Comparison of ENCODE assay signal across 20 cellular contexts in the genomic region with DNA sequence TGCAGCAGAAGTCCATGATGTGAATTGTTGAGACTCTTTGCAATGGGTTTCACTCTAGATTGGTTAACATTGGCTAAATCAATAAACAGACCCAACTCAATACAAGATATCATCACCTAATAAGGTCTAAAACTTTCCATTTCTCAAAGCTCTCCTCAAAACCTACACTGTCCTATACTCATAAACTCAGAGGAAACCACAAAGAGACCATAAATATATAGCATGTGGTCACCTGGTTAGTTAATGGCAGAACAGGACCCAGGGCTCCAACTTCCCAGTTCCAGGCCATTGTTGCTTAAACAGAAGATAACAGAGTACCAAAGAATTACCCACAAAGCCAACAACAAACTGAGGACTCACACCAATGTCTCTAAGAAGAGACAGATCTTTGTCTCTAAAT. TPM values are rescaled to one million over a fixed set of nuclear protein-coding genes. Genes with fewer than 3 reads are reported as not detected.
A peak's percentile ranks its signal among the peaks of the same experiment; 100 is the strongest.
DNase-seq lines count a peak whose midpoint lies in the region; ATAC-seq and TF ChIP-seq lines count a peak whose summit lies in the region.
"Had no signal": no experiment of that assay in that cellular context is flagged by ENCODE, and none has a peak within 500 bp of the region (broad histone marks: within the 10 kb centered on the region; RNA-seq: fewer than 3 reads in every experiment).

No MANE protein-coding gene starts in this region.

- intact Hi-C loops in ovary (cut with DNase I): no loop called here

- no peaks in the 10 kb centered on the region for H4K20me1 ChIP-seq in Karpas-422 (ENCODE audit: insufficient read depth, low read depth, low read length)

- no peak overlapping the region for H3K9ac ChIP-seq in Karpas-422 (ENCODE audit: low read length)

- no peak for TF ChIP-seq POLR2A in ovary (IDR thresholded peaks at IDR 0.05)

- no peaks in the 10 kb centered on the region for H3K9me2 ChIP-seq in Karpas-422 (replicated peaks; ENCODE audit: insufficient read depth, low read length)

- H2AFZ ChIP-seq in Karpas-422 (ENCODE audit: low read length): no peak overlapping the region

- no peaks in the 10 kb centered on the region for H3K9me3 Mint-ChIP-seq in activated CD8-positive, alpha-beta memory T cell treated with anti-CD3 and anti-CD28 coated beads, Interleukin-2, amount 10 ng/mL, durations not matched to agents 7 days and 5 days (ENCODE audit: low read depth)
- H3K9me3 Mint-ChIP-seq in stimulated activated naive B cell treated with anti-CD40 and anti-IgM and Interleukin-4, amounts not matched to agents 10 μg/mL and 1 μg/mL and 100 μg/mL, for 72 hours: peaks cover 0 to 4% of the 10 kb centered on the region in 2 donors
- H3K9me3 Mint-ChIP-seq: stimulated activated naive CD8-positive, alpha-beta T cell treated with anti-CD3 and anti-CD28 coated beads, Interleukin-15, amount 100 ng/mL, for 72 hours had no signal

- peak overlapping the region; percentile 66 for H3K27ac Mint-ChIP-seq in activated CD8-positive, alpha-beta memory T cell treated with anti-CD3 and anti-CD28 coated beads, Interleukin-2, amount 10 ng/mL, durations not matched to agents 7 days and 5 days
- H3K27ac Mint-ChIP-seq in stimulated activated naive B cell treated with anti-CD40 and anti-IgM and Interleukin-4, amounts not matched to agents 10 μg/mL and 1 μg/mL and 100 μg/mL, for 72 hours: no peak overlapping the region
- H3K27ac Mint-ChIP-seq: progenitor cell of endocrine pancreas; stimulated activated naive CD8-positive, alpha-beta T cell treated with anti-CD3 and anti-CD28 coated beads, Interleukin-15, amount 100 ng/mL, for 72 hours had no signal

- no peak overlapping the region for H3K4me3 Mint-ChIP-seq in activated CD8-positive, alpha-beta memory T cell treated with anti-CD3 and anti-CD28 coated beads, Interleukin-2, amount 10 ng/mL, durations not matched to agents 7 days and 5 days
- H3K4me3 Mint-ChIP-seq in stimulated activated naive B cell treated with anti-CD40 and anti-IgM and Interleukin-4, amounts not matched to agents 10 μg/mL and 1 μg/mL and 100 μg/mL, for 72 hours: no peak overlapping the region
- H3K4me3 Mint-ChIP-seq: naive B cell; stimulated activated naive CD8-positive, alpha-beta T cell treated with anti-CD3 and anti-CD28 coated beads, Interleukin-15, amount 100 ng/mL, for 72 hours had no signal

- no peak for ATAC-seq in activated CD8-positive, alpha-beta memory T cell treated with anti-CD3 and anti-CD28 coated beads, Interleukin-2, amount 10 ng/mL, durations not matched to agents 7 days and 5 days
- ATAC-seq in HG02943 (IDR thresholded peaks at IDR 0.05; ENCODE audit: low read depth, unreplicated experiment): peak; percentile 70
- ATAC-seq in stimulated activated naive B cell treated with anti-CD40 and anti-IgM and Interleukin-4, amounts not matched to agents 10 μg/mL and 1 μg/mL and 100 μg/mL, for 72 hours (replicated peaks): peak; percentile 27 to 60
- no peak for ATAC-seq in omental fat pad (ENCODE audit: low FRiP score)
- ATAC-seq: lower lobe of right lung; stimulated activated naive CD8-positive, alpha-beta T cell treated with anti-CD3 and anti-CD28 coated beads, Interleukin-15, amount 100 ng/mL, for 72 hours had no signal

- CTCF ChIA-PET in activated CD8-positive, alpha-beta memory T cell treated with anti-CD3 and anti-CD28 coated beads, Interleukin-2, amount 10 ng/mL, durations not matched to agents 7 days and 5 days (lab: Charles Lee): interaction anchor here (0.9 to 1.9 kb wide), 3 partner anchors 8 to 9 kb away, joined by 3 to 6 read pairs (median 5); no protein-coding TSS in a partner anchor

- peaks cover 5% of the 10 kb centered on the region; the same call in 1 of the 2 replicates for H3K79me2 ChIP-seq in Karpas-422 (ENCODE audit: low read length)

- no peaks in the 10 kb centered on the region for H3K27me3 ChIP-seq in Karpas-422 (ENCODE audit: low read length)
- H3K27me3 ChIP-seq in ovary: no peaks in the 10 kb centered on the region
- H3K27me3 ChIP-seq: ascending aorta, spleen had no signal

- peaks cover 54% of the 10 kb centered on the region for H3K4me1 ChIP-seq in Karpas-422 (ENCODE audit: low read length)
- H3K4me1 ChIP-seq in ovary (ENCODE audit: insufficient read depth): no peaks in the 10 kb centered on the region
- H3K4me1 ChIP-seq: ascending aorta, lower lobe of right lung had no signal

- no peaks in the 10 kb centered on the region for H3K27me3 Mint-ChIP-seq in activated CD8-positive, alpha-beta memory T cell treated with anti-CD3 and anti-CD28 coated beads, Interleukin-2, amount 10 ng/mL, durations not matched to agents 7 days and 5 days
- H3K27me3 Mint-ChIP-seq in stimulated activated naive B cell treated with anti-CD40 and anti-IgM and Interleukin-4, amounts not matched to agents 10 μg/mL and 1 μg/mL and 100 μg/mL, for 72 hours: no peaks in the 10 kb centered on the region
- H3K27me3 Mint-ChIP-seq: naive B cell; progenitor cell of endocrine pancreas; stimulated activated naive CD8-positive, alpha-beta T cell treated with anti-CD3 and anti-CD28 coated beads, Interleukin-15, amount 100 ng/mL, for 72 hours had no signal

- H3K36me3 Mint-ChIP-seq in activated CD8-positive, alpha-beta memory T cell treated with anti-CD3 and anti-CD28 coated beads, Interleukin-2, amount 10 ng/mL, durations not matched to agents 7 days and 5 days: peaks cover 38% of the 10 kb centered on the region
- peaks cover 12 to 37% of the 10 kb centered on the region in 2 donors for H3K36me3 Mint-ChIP-seq in stimulated activated naive B cell treated with anti-CD40 and anti-IgM and Interleukin-4, amounts not matched to agents 10 μg/mL and 1 μg/mL and 100 μg/mL, for 72 hours

- TF ChIP-seq CTCF in ovary (IDR thresholded peaks at IDR 0.05) (no peak), omental fat pad (IDR thresholded peaks at IDR 0.05) (no peak)

- peaks cover 26% of the 10 kb centered on the region; the same call in 1 of the 2 replicates for H3K36me3 ChIP-seq in Karpas-422 (ENCODE audit: insufficient read depth, low read length)
- H3K36me3 ChIP-seq in ovary: no peaks in the 10 kb centered on the region

- no peak overlapping the region for H3K4me3 ChIP-seq in Karpas-422 (ENCODE audit: low read length)
- H3K4me3 ChIP-seq in ovary: no peak overlapping the region
- H3K4me3 ChIP-seq: ascending aorta, lower lobe of right lung, spleen had no signal

- peak overlapping the region; percentile 85 for H3K27ac ChIP-seq in Karpas-422 (ENCODE audit: low read length)
- H3K27ac ChIP-seq in ovary: no peak overlapping the region
- H3K27ac ChIP-seq: ascending aorta, lower lobe of right lung, spleen, VCaP had no signal

- DNase-seq in activated CD8-positive, alpha-beta memory T cell treated with anti-CD3 and anti-CD28 coated beads, Interleukin-2, amount 10 ng/mL, durations not matched to agents 7 days and 5 days: no peak
- no peak for DNase-seq in activated CD8-positive, alpha-beta memory T cell treated with anti-CD3 and anti-CD28 coated beads, Interleukin-2, amount 50 U/mL, for 48 hours
- DNase-seq in Karpas-422: no peak
- DNase-seq in stimulated activated naive B cell treated with anti-CD40 and anti-IgM and Interleukin-4, amounts not matched to agents 10 μg/mL and 1 μg/mL and 100 μg/mL, for 72 hours: no peak
- DNase-seq in ovary: no peak
- no peak for DNase-seq in HPDE6-E6E7 (ENCODE audit: extremely low spot score)
- DNase-seq in omental fat pad (ENCODE audit: low spot score): no peak
- DNase-seq: activated gamma-delta T cell; DND-41; lower lobe of right lung; naive B cell; NCI-H2029 treated with DMSO at 0.1 percent for 48 hours; NCI-H526 treated with DMSO at 0.1 percent for 48 hours; RPMI8226; spleen; stimulated activated naive CD8-positive, alpha-beta T cell treated with anti-CD3 and anti-CD28 coated beads, Interleukin-15, amount 100 ng/mL, for 72 hours had no signal

- no peak overlapping the region for H3K4me2 ChIP-seq in Karpas-422 (ENCODE audit: low read depth, low read length, poor library complexity, severe bottlenecking)

- H3K4me1 Mint-ChIP-seq in activated CD8-positive, alpha-beta memory T cell treated with anti-CD3 and anti-CD28 coated beads, Interleukin-2, amount 10 ng/mL, durations not matched to agents 7 days and 5 days: peaks cover 48% of the 10 kb centered on the region
- peaks cover 29 to 39% of the 10 kb centered on the region in 2 donors for H3K4me1 Mint-ChIP-seq in stimulated activated naive B cell treated with anti-CD40 and anti-IgM and Interleukin-4, amounts not matched to agents 10 μg/mL and 1 μg/mL and 100 μg/mL, for 72 hours

- TF ChIP-seq EP300 in ovary (IDR thresholded peaks at IDR 0.05): no peak

- no peaks in the 10 kb centered on the region for H3K9me3 ChIP-seq in Karpas-422 (ENCODE audit: low read length)
- no peaks in the 10 kb centered on the region for H3K9me3 ChIP-seq in ovary
- H3K9me3 ChIP-seq: ascending aorta, lower lobe of right lung, spleen had no signal

RNA-seq across cellular contexts. Expression of a gene that starts 12.0 kb away (rescaled TPM):
- 10 to 100 TPM in 1 of 2 experiments, 1 to 10 TPM in 1; 9.4 to 10.7 TPM for total RNA-seq in activated CD8-positive, alpha-beta memory T cell treated with anti-CD3 and anti-CD28 coated beads, Interleukin-2, amount 10 ng/mL, durations not matched to agents 7 days and 5 days
- 14.3 and 17.1 TPM in 2 replicates for total RNA-seq in Karpas-422 (2014; rRNA removed; shearing (Covaris generic); ENCODE audit: low replicate concordance)
- total RNA-seq in ovary (1 to 10 TPM; 2.0 to 4.8 (median 3.0) TPM), omental fat pad (1 to 10 TPM; 1.1 to 3.7 (median 2.7) TPM)
- 1 to 10 TPM; 2.4 to 5.2 TPM for polyA plus RNA-seq in ovary

RNA-seq across cellular contexts. Expression of a gene that starts 12.1 kb away (rescaled TPM):
- total RNA-seq in activated CD8-positive, alpha-beta memory T cell treated with anti-CD3 and anti-CD28 coated beads, Interleukin-2, amount 10 ng/mL, durations not matched to agents 7 days and 5 days: 10 to 100 TPM; 13.5 to 16.3 TPM
- 48.1 and 61.4 TPM in 2 replicates for total RNA-seq in Karpas-422 (2014; rRNA removed; shearing (Covaris generic); ENCODE audit: low replicate concordance)
- total RNA-seq in ovary (10 to 100 TPM in 2 of 7 donors, 1 to 10 TPM in 5; 6.4 to 15.7 (median 8.6) TPM), omental fat pad (1 to 10 TPM; 6.8 to 8.0 (median 8.0) TPM)
- 10 to 100 TPM in 1 of 2 donors, 1 to 10 TPM in 1; 6.8 to 11.5 TPM for polyA plus RNA-seq in ovary

Comparison
In these comparisons a context has a peak if more than half of its experiments do, and no peak if none do; other contexts are left out.
1. ATAC-seq: peak in HG02943 (single experiment) and stimulated activated naive B cell treated with anti-CD40 and anti-IgM and Interleukin-4, amounts not matched to agents 10 μg/mL and 1 μg/mL and 100 μg/mL, for 72 hours (2 of 2); none in activated CD8-positive, alpha-beta memory T cell treated with anti-CD3 and anti-CD28 coated beads, Interleukin-2, amount 10 ng/mL, durations not matched to agents 7 days and 5 days (single experiment) and omental fat pad (single experiment).